ENCODE assay signal across 8 cellular contexts in genomic region chr5:179733764-179734126, GRCh38. TPM values are rescaled to one million over a fixed set of nuclear protein-coding genes. Genes with fewer than 3 reads are reported as not detected.
DNase-seq lines count a peak whose midpoint lies in the region; ATAC-seq and TF ChIP-seq lines count a peak whose summit lies in the region.

No MANE protein-coding gene starts in this region.

- H3K4me1 ChIP-seq in CD4-positive, CD25-positive, alpha-beta regulatory T cell (ENCODE audit: control insufficient read depth, insufficient read depth, low read length, poor library complexity, severe bottlenecking): peaks cover 45% of the 10 kb centered on the region
- H3K4me1 ChIP-seq in Panc1 (ENCODE audit: control insufficient read depth, insufficient read depth, low read length) (peaks cover 25% of the 10 kb centered on the region), neutrophil (ENCODE audit: control insufficient read depth in 1 of 2, insufficient read depth in 1 of 2, low read depth in 1 of 2, low read length in 1 of 2) (peaks cover 55 to 61% of the 10 kb centered on the region in 2 experiments)

- POLR2A ChIA-PET in Panc1 (lab: Charles Lee): no interaction called here

- H3K27ac Mint-ChIP-seq in CD4-positive, CD25-positive, alpha-beta regulatory T cell: peak overlapping the region; percentile 91 to 95 (median 95)

- H3K4me1 Mint-ChIP-seq in CD4-positive, CD25-positive, alpha-beta regulatory T cell: peaks cover 27 to 57% (median 44%) of the 10 kb centered on the region in 4 donors

- peaks cover 26% of the 10 kb centered on the region for H3K36me3 Mint-ChIP-seq in CD4-positive, CD25-positive, alpha-beta regulatory T cell

- H3K27ac ChIP-seq in CD4-positive, CD25-positive, alpha-beta regulatory T cell (ENCODE audit: insufficient read depth, low read length, poor library complexity, severe bottlenecking): peak overlapping the region; percentile 64
- peak overlapping the region; percentile 82 for H3K27ac ChIP-seq in Panc1 (ENCODE audit: low read length)
- peak overlapping the region; percentile 89 for H3K27ac ChIP-seq in epithelial cell of prostate
- peak overlapping the region; percentile 98 for H3K27ac ChIP-seq in neutrophil

- H3K27me3 Mint-ChIP-seq in CD4-positive, CD25-positive, alpha-beta regulatory T cell: no peaks in the 10 kb centered on the region

- in situ Hi-C loops in Panc1 (cut with HindIII; ENCODE audit: low pct_unique_long_range_greater_than_20kb, low sequenced_read_pairs): no loop called here

- peaks cover 16% of the 10 kb centered on the region for H3K36me3 ChIP-seq in CD4-positive, CD25-positive, alpha-beta regulatory T cell (ENCODE audit: control insufficient read depth, insufficient read depth, low read length)
- H3K36me3 ChIP-seq in Panc1 (ENCODE audit: control insufficient read depth, insufficient read depth, low read length) (peaks cover 25% of the 10 kb centered on the region), neutrophil (no peaks in the 10 kb centered on the region)

- H3K4me3 Mint-ChIP-seq in CD4-positive, CD25-positive, alpha-beta regulatory T cell: peak overlapping the region; percentile 95 to 99 (median 96)

- peak overlapping the region; percentile 91 for H3K4me3 ChIP-seq in CD4-positive, CD25-positive, alpha-beta regulatory T cell (ENCODE audit: low read depth, low read length)
- H3K4me3 ChIP-seq in Panc1 (ENCODE audit: low read depth in 2 of 2, low read length in 2 of 2) (peak overlapping the region; percentile 74 to 77), neutrophil (ENCODE audit: low read depth in 1 of 2, low read length in 1 of 2) (peak overlapping the region; percentile 72 to 84)

- H3K27me3 ChIP-seq in CD4-positive, CD25-positive, alpha-beta regulatory T cell (ENCODE audit: control insufficient read depth, insufficient read depth, low read length): no peaks in the 10 kb centered on the region
- H3K27me3 ChIP-seq in Panc1 (ENCODE audit: control insufficient read depth, insufficient read depth, low read length): no peaks in the 10 kb centered on the region
- no peaks in the 10 kb centered on the region for H3K27me3 ChIP-seq in neutrophil

- no peaks in the 10 kb centered on the region for H3K9me3 Mint-ChIP-seq in CD4-positive, CD25-positive, alpha-beta regulatory T cell

- TF ChIP-seq CTCF in Panc1 (IDR thresholded peaks at IDR 0.05) (no peak), neutrophil (IDR thresholded peaks at IDR 0.05) (no peak)

- ATAC-seq in CD4-positive, CD25-positive, alpha-beta regulatory T cell (ENCODE audit: low read depth in 2 of 2): no peak
- no peak for ATAC-seq in Panc1

- BruUV-seq in Panc1 (replicated peaks; lab: Mats Ljungman, UMichigan): no TSS peak

- intact Hi-C loops in Panc1 (cut with micrococcal nuclease; ENCODE audit: unreplicated experiment): no loop called here

- CTCF ChIA-PET in Panc1 (lab: Charles Lee): interaction anchor here (0.6 kb wide), 1 partner anchor 128 kb away, joined by 3 read pairs; no protein-coding TSS in a partner anchor

- H3K9me3 ChIP-seq in CD4-positive, CD25-positive, alpha-beta regulatory T cell (ENCODE audit: control insufficient read depth in 2 of 2, low read length in 2 of 2): no peaks in the 10 kb centered on the region
- no peaks in the 10 kb centered on the region for H3K9me3 ChIP-seq in Panc1 (ENCODE audit: control insufficient read depth, insufficient read depth, low read depth, low read length)
- H3K9me3 ChIP-seq in neutrophil: no peaks in the 10 kb centered on the region

- DNase-seq in CD4-positive, CD25-positive, alpha-beta regulatory T cell: no peak
- no peak for DNase-seq in Panc1 (ENCODE audit: low read depth, low spot score)
- no peak for DNase-seq in epithelial cell of prostate (ENCODE audit: low read depth, low spot score)
- DNase-seq in putamen (ENCODE audit: low spot score): no peak
- no peak for DNase-seq in DMS79 treated with DMSO at 0.1 percent for 48 hours (lab: John Stamatoyannopoulos, UW)
- DNase-seq in globus pallidus (ENCODE audit: low spot score): no peak
- no peak for DNase-seq in GDM1 (lab: John Stamatoyannopoulos, UW)

RNA-seq across cellular contexts. Expression of gene MAML1, which starts 1.1 kb away (rescaled TPM):
- 39.5 TPM for total RNA-seq in CD4-positive, CD25-positive, alpha-beta regulatory T cell
- polyA plus RNA-seq in CD4-positive, CD25-positive, alpha-beta regulatory T cell: 1 to 10 TPM; 2.8 to 4.9 (median 3.8) TPM
- 31.3 TPM for total RNA-seq in Panc1 (2021; ENCODE audit: unreplicated experiment)
- 33.1 TPM for polyA plus RNA-seq in Panc1 (2012; ENCODE audit: insufficient read length)

RNA-seq across cellular contexts. Expression of gene CANX, which starts 35.0 kb away (rescaled TPM):
- total RNA-seq in CD4-positive, CD25-positive, alpha-beta regulatory T cell: 180 TPM
- polyA plus RNA-seq in CD4-positive, CD25-positive, alpha-beta regulatory T cell: 100 to 1,000 TPM; 190 to 205 (median 199) TPM
- 707 TPM for total RNA-seq in Panc1 (2021; ENCODE audit: unreplicated experiment)
- 630 TPM for polyA plus RNA-seq in Panc1 (2012; ENCODE audit: insufficient read length)

RNA-seq across cellular contexts. Expression of gene CBY3, which starts 52.9 kb away (rescaled TPM):
- total RNA-seq in CD4-positive, CD25-positive, alpha-beta regulatory T cell: not detected
- polyA plus RNA-seq in CD4-positive, CD25-positive, alpha-beta regulatory T cell: under 1 TPM in 1 of 4 donors, not detected in 3; 0.70 TPM
- total RNA-seq in Panc1 (2021; ENCODE audit: unreplicated experiment): 0.39 TPM
- polyA plus RNA-seq in Panc1 (2012; ENCODE audit: insufficient read length): 0.57 TPM
